ENCODE assay signal across 26 cellular contexts in the genomic region with DNA sequence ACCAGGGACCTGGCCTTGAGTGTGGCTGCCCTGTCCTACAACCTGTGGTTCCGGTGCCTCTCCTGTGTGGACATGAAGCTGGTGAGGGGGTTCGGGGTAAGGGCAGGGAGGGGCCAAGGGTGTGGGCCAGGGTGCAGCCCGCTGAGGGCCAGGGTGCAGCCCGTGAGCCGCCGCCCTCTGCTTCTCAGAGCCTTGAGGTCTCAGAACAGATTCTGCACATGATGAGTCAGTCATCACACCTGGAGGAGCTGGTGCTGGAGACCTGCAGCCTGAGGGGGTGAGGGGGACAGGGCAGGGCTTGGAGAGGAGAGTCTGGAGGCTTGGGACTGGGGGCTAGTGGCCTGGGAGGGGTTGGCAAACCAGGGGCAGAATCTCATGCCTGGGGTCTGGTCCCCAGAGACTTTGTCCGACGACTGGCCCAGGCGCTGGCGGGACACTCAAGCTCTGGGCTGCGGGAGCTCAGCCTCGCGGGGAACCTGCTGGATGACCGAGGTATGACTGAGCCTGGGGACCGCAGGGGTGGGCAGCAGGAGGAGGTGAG. TPM values are rescaled to one million over a fixed set of nuclear protein-coding genes. Genes with fewer than 3 reads are reported as not detected.
A peak's percentile ranks its signal among the peaks of the same experiment; 100 is the strongest.
DNase-seq lines count a peak whose midpoint lies in the region; ATAC-seq, FAIRE-seq and TF ChIP-seq lines count a peak whose summit lies in the region.
"Had no signal": no experiment of that assay in that cellular context is flagged by ENCODE, and none has a peak within 500 bp of the region (broad histone marks: within the 10 kb centered on the region; RNA-seq: fewer than 3 reads in every experiment).

No MANE protein-coding gene starts in this region.

- peak overlapping the region; percentile 88 for H3K4me3 Mint-ChIP-seq in activated T-cell treated with anti-CD3 and anti-CD28 coated beads, Interleukin-2, amount 50 U/mL, for 24 hours

- H3K9me3 ChIP-seq in neuronal stem cell (replicated peaks in 1 of 2; ENCODE audit: control insufficient read depth in 2 of 2, insufficient read depth in 1 of 2, low read depth in 1 of 2, low read length in 2 of 2), result no peaks in the 10 kb centered on the region
- H3K9me3 ChIP-seq: adrenal gland, ovary, SJCRH30, transverse colon had no signal

- H3K36me3 ChIP-seq in H7 (replicated peaks; ENCODE audit: control insufficient read depth, insufficient read depth, low read length) (peaks cover 4% of the 10 kb centered on the region), bronchial epithelial cell (ENCODE audit: control insufficient read depth, insufficient read depth, low read length) (no peaks in the 10 kb centered on the region), neuronal stem cell (replicated peaks in 1 of 2; ENCODE audit: control insufficient read depth in 2 of 2, insufficient read depth in 2 of 2, low read length in 2 of 2) (no peaks in the 10 kb centered on the region)
- H3K36me3 ChIP-seq: adrenal gland, cardiac muscle cell, ovary, SJCRH30, transverse colon had no signal

- peak overlapping the region; percentile 89 for H3K23ac ChIP-seq in neuronal stem cell (ENCODE audit: low read depth, low read length, poor library complexity)

- peak overlapping the region; percentile 38 for H2BK15ac ChIP-seq in neuronal stem cell (ENCODE audit: low read length)

- H3K36me3 Mint-ChIP-seq in activated T-cell treated with anti-CD3 and anti-CD28 coated beads, Interleukin-2, amount 50 U/mL, for 24 hours (ENCODE audit: low read depth), result peaks cover 59% of the 10 kb centered on the region

- no peak overlapping the region for H2AFZ ChIP-seq in neuronal stem cell (ENCODE audit: low read length)

- H3K27ac ChIP-seq in neuronal stem cell (replicated peaks; ENCODE audit: low read length), result no peak overlapping the region
- H3K27ac ChIP-seq: adrenal gland, cardiac muscle cell, ovary, SJCRH30, transverse colon had no signal

- H4K91ac ChIP-seq in neuronal stem cell (ENCODE audit: low read depth, low read length, poor library complexity), result no peak overlapping the region

- peak overlapping the region; percentile 89 for H3K27ac Mint-ChIP-seq in activated T-cell treated with anti-CD3 and anti-CD28 coated beads, Interleukin-2, amount 50 U/mL, for 24 hours

- H2BK120ac ChIP-seq in neuronal stem cell (ENCODE audit: low read depth, low read length), result no peak overlapping the region

- peaks cover 35% of the 10 kb centered on the region for H3K4me1 Mint-ChIP-seq in activated T-cell treated with anti-CD3 and anti-CD28 coated beads, Interleukin-2, amount 50 U/mL, for 24 hours (ENCODE audit: low read depth)

- H3K27me3 ChIP-seq in H7 (ENCODE audit: control insufficient read depth, insufficient read depth, low read length) (peaks cover 67% of the 10 kb centered on the region), bronchial epithelial cell (ENCODE audit: control insufficient read depth, insufficient read depth, low read length) (peaks cover 45% of the 10 kb centered on the region), neuronal stem cell (ENCODE audit: control insufficient read depth in 3 of 3, insufficient read depth in 3 of 3, low read depth in 1 of 3, low read length in 3 of 3) (peaks cover 0 to 70% (median 59%) of the 10 kb centered on the region in 3 experiments)
- H3K27me3 ChIP-seq: SJCRH30 had no signal

- no peak overlapping the region for H2BK12ac ChIP-seq in neuronal stem cell (ENCODE audit: low read length)

- no peak for FAIRE-seq in bronchial epithelial cell (lab: Jason Lieb, UNC)

- H3K9me3 Mint-ChIP-seq in activated T-cell treated with anti-CD3 and anti-CD28 coated beads, Interleukin-2, amount 50 U/mL, for 24 hours, result no peaks in the 10 kb centered on the region
- H3K9me3 Mint-ChIP-seq: activated T-cell treated with anti-CD3 and anti-CD28 coated beads, Interleukin-2, amount 50 U/mL, for 4 hours; immature natural killer cell; stimulated activated naive CD8-positive, alpha-beta T cell treated with anti-CD3 and anti-CD28 coated beads, Interleukin-15, Interleukin-2, amounts not matched to agents 100 ng/mL and 50 ng/mL, for 24 hours had no signal

- DNase-seq in activated T-cell treated with anti-CD3 and anti-CD28 coated beads, Interleukin-2, amount 50 U/mL, for 24 hours, result no peak
- no peak for DNase-seq in activated T-cell treated with anti-CD3 and anti-CD28 coated beads, Interleukin-2, amount 50 U/mL, for 48 hours
- DNase-seq in H7 (peak; percentile 56), bronchial epithelial cell (ENCODE audit: low read depth) (peak; percentile 31), neuronal stem cell (ENCODE audit: low spot score) (no peak), NCI-H2107 treated with DMSO at 0.1 percent for 48 hours (lab: John Stamatoyannopoulos, UW; ENCODE audit: unreplicated experiment) (no peak)
- DNase-seq: ACHN; activated CD4-positive, alpha-beta T cell treated with anti-CD3 and anti-CD28 coated beads for 48 hours; activated T-cell treated with anti-CD3 and anti-CD28 coated beads, Interleukin-2, amount 50 U/mL, for 4 hours; adrenal gland; DMS79 treated with DMSO at 0.1 percent for 48 hours; GOT3; head of caudate nucleus; immature natural killer cell; MV-4-11; NCI-H187 treated with DMSO at 0.1 percent for 48 hours; NCI-H446 treated with DMSO at 0.1 percent for 48 hours; ovary; SJCRH30; T1000; transverse colon had no signal

- H3K14ac ChIP-seq in neuronal stem cell (ENCODE audit: low read length), result no peak overlapping the region

- H3K27me3 Mint-ChIP-seq in activated T-cell treated with anti-CD3 and anti-CD28 coated beads, Interleukin-2, amount 50 U/mL, for 24 hours, result no peaks in the 10 kb centered on the region
- H3K27me3 Mint-ChIP-seq: stimulated activated naive CD8-positive, alpha-beta T cell treated with anti-CD3 and anti-CD28 coated beads, Interleukin-15, Interleukin-2, amounts not matched to agents 100 ng/mL and 50 ng/mL, for 24 hours had no signal

- ATAC-seq in HG03025 (IDR thresholded peaks at IDR 0.05; ENCODE audit: low FRiP score, unreplicated experiment) (no peak), GM21825 (IDR thresholded peaks at IDR 0.05; ENCODE audit: unreplicated experiment) (no peak)
- ATAC-seq: activated T-cell treated with anti-CD3 and anti-CD28 coated beads, Interleukin-2, amount 50 U/mL, for 4 hours; sciatic nerve had no signal

- H3K9ac ChIP-seq in neuronal stem cell (ENCODE audit: low read depth, low read length, poor library complexity), result no peak overlapping the region

- peaks cover 0 to 17% of the 10 kb centered on the region in 2 donors for H3K4me1 ChIP-seq in neuronal stem cell (ENCODE audit: control insufficient read depth in 2 of 2, insufficient read depth in 1 of 2, low read depth in 1 of 2, low read length in 2 of 2)
- H3K4me1 ChIP-seq: SJCRH30 had no signal

- H3K4ac ChIP-seq in neuronal stem cell (ENCODE audit: low read length), result no peak overlapping the region

- H2AK5ac ChIP-seq in neuronal stem cell (ENCODE audit: low read depth, low read length), result peak overlapping the region; percentile 25

- no peak overlapping the region for H3K4me2 ChIP-seq in neuronal stem cell (ENCODE audit: insufficient read depth, low read length, poor library complexity, severe bottlenecking)

- no peak overlapping the region for H4K8ac ChIP-seq in neuronal stem cell (ENCODE audit: low read depth, low read length)

- peaks cover 2% of the 10 kb centered on the region for H3K79me1 ChIP-seq in neuronal stem cell (ENCODE audit: low read depth, low read length)

- no peak overlapping the region for H3K18ac ChIP-seq in neuronal stem cell (ENCODE audit: low read length)

- H3K4me3 ChIP-seq in H7 (ENCODE audit: insufficient read depth, low read depth, low read length) (no peak overlapping the region), bronchial epithelial cell (ENCODE audit: low read depth, low read length) (no peak overlapping the region), neuronal stem cell (ENCODE audit: low read length in 2 of 2) (no peak overlapping the region)
- H3K4me3 ChIP-seq: adrenal gland, cardiac muscle cell, ovary, SJCRH30, transverse colon had no signal

- no peak for TF ChIP-seq CTCF in bronchial epithelial cell (IDR thresholded peaks at IDR 0.05; ENCODE audit: insufficient read depth, low read length, severe bottlenecking)

- H2BK5ac ChIP-seq in neuronal stem cell (ENCODE audit: low read length), result peak overlapping the region; percentile 5

- WGBS in neuronal stem cell (ENCODE audit: extremely low coverage in 2 of 2, insufficient read length in 2 of 2, insufficient replicate concordance in 1 of 2), 2 donors, result no CpG with 5 or more reads among the region's 15 CpGs

RNA-seq across cellular contexts. Expression of gene CARMIL2, which starts 2.2 kb away (rescaled TPM):
- 3.6 and 6.4 TPM in 2 replicates for total RNA-seq in H7 (2014; rRNA removed; shearing (Covaris generic))
- not detected in 2 replicates for total RNA-seq in bronchial epithelial cell
- 6.1 TPM for polyA plus RNA-seq in neuronal stem cell (2013, experiment 1 of 2)
- polyA plus RNA-seq in neuronal stem cell (2013, experiment 2 of 2), result 6.2 TPM

RNA-seq across cellular contexts. Expression of gene ACD, which starts 12.9 kb away (rescaled TPM):
- total RNA-seq in H7 (2014; rRNA removed; shearing (Covaris generic)), result 44.9 and 52.2 TPM in 2 replicates
- total RNA-seq in bronchial epithelial cell, result 8.4 and 11.0 TPM in 2 replicates
- polyA plus RNA-seq in neuronal stem cell (2013, experiment 1 of 2), result 33.1 TPM
- polyA plus RNA-seq in neuronal stem cell (2013, experiment 2 of 2), result 32.0 TPM

RNA-seq across cellular contexts. Expression of gene PARD6A, which starts 13.6 kb away (rescaled TPM):
- 5.5 and 6.8 TPM in 2 replicates for total RNA-seq in H7 (2014; rRNA removed; shearing (Covaris generic))
- total RNA-seq in bronchial epithelial cell, result 2.6 and 4.4 TPM in 2 replicates
- polyA plus RNA-seq in neuronal stem cell (2013, experiment 1 of 2), result 8.5 TPM
- polyA plus RNA-seq in neuronal stem cell (2013, experiment 2 of 2), result 8.0 TPM

RNA-seq across cellular contexts. Expression of gene ENKD1, which starts 19.4 kb away (rescaled TPM):
- total RNA-seq in H7 (2014; rRNA removed; shearing (Covaris generic)), result 7.0 and 12.3 TPM in 2 replicates
- total RNA-seq in bronchial epithelial cell, result 12.8 and 15.5 TPM in 2 replicates
- 15.2 TPM for polyA plus RNA-seq in neuronal stem cell (2013, experiment 1 of 2)
- 15.0 TPM for polyA plus RNA-seq in neuronal stem cell (2013, experiment 2 of 2)

RNA-seq across cellular contexts. Expression of gene C16orf86, which starts 19.4 kb away (rescaled TPM):
- 8.5 and 9.0 TPM in 2 replicates for total RNA-seq in H7 (2014; rRNA removed; shearing (Covaris generic))
- total RNA-seq in bronchial epithelial cell, result 0.26 and 0.79 TPM in 2 replicates
- 2.5 TPM for polyA plus RNA-seq in neuronal stem cell (2013, experiment 1 of 2)
- 2.8 TPM for polyA plus RNA-seq in neuronal stem cell (2013, experiment 2 of 2)

Comparison
In these comparisons a context has a peak if more than half of its experiments do, and no peak if none do; other contexts are left out.
1. DNase-seq: peak in H7 (single experiment) and bronchial epithelial cell (single experiment); none in activated T-cell treated with anti-CD3 and anti-CD28 coated beads, Interleukin-2, amount 50 U/mL, for 24 hours (single experiment), activated T-cell treated with anti-CD3 and anti-CD28 coated beads, Interleukin-2, amount 50 U/mL, for 48 hours (0 of 2), neuronal stem cell (single experiment) and NCI-H2107 treated with DMSO at 0.1 percent for 48 hours (single experiment).